ENCODE assay signal across 8 cellular contexts in the genomic region with DNA sequence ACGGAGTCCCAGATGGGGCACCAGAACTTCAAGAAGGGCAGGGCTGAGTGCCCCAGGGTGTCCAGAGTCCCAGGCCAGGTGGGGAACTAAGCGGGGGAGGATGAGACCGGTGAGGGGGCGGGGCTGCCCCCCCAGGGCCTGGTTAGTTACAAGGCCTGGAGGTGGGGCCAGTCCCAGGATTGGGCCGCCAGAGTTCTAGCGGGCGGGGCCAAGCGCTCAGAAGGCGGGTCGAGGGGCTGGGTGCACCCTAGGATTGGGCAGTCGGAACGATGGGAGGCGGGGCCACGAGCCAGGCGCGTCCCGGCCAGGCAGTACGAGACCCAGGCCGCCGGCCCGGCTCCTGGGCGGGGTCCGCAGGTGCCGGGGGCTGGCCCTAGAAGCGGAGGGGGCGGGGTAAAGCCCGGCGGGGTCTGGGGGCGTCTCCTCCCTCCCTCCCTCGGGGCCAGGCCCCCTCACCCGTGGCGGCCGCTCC. TPM values are rescaled to one million over a fixed set of nuclear protein-coding genes. Genes with fewer than 3 reads are reported as not detected.
DNase-seq lines count a peak whose midpoint lies in the region; ATAC-seq and TF ChIP-seq lines count a peak whose summit lies in the region.

No MANE protein-coding gene starts in this region.

- H4K20me1 ChIP-seq in GM23248 (ENCODE audit: insufficient read depth), result no peaks in the 10 kb centered on the region

- WGBS in GM23248 (ENCODE audit: low coverage in 1 of 2, low lambda C conversion rate in 2 of 2, missing lambda C conversion rate in 2 of 2), 2 experiments, result 0 to 3% methylated on average over 3 to 29 of the region's 33 CpGs

- H3F3A ChIP-seq in GM23248 (ENCODE audit: insufficient read depth), result no peaks in the 10 kb centered on the region

- no peaks in the 10 kb centered on the region for H3K9me2 ChIP-seq in GM23248 (ENCODE audit: insufficient read depth)

- CTCF ChIA-PET in naive thymus-derived CD4-positive, alpha-beta T cell (lab: Charles Lee), result no interaction called here

- H3K36me3 Mint-ChIP-seq in activated T-helper 1 cell treated with anti-CD3 and anti-CD28 coated beads, Interleukin-12 subunit alpha, Interleukin-12 subunit beta, Interleukin-2, Interleukin-4 antibody, amounts not matched to agents 30 ng/mL and 10 ng/mL and 1 ng/mL, durations not matched to agents 14 hours and 24 hours and 36 hours (ENCODE audit: low read depth), result peaks cover 6% of the 10 kb centered on the region
- peaks cover 0 to 7% (median 4%) of the 10 kb centered on the region in 5 donors for H3K36me3 Mint-ChIP-seq in naive thymus-derived CD4-positive, alpha-beta T cell
- H3K36me3 Mint-ChIP-seq in stimulated activated memory B cell treated with anti-CD40 and anti-IgM and Interleukin-4, amounts not matched to agents 10 μg/mL and 1 μg/mL and 100 μg/mL, for 72 hours, result peaks cover 16% of the 10 kb centered on the region

- peak overlapping the region; percentile 84 for H2AFZ ChIP-seq in GM23248

- H3K27ac ChIP-seq in GM23248 (peak overlapping the region; percentile 68), KOPT-K1 (ENCODE audit: low read depth, low read length, poor library complexity, severe bottlenecking) (peak overlapping the region; percentile 82), Peyer's patch (peak overlapping the region; percentile 93 to 99 (median 96))
- H3K27ac ChIP-seq in naive thymus-derived CD4-positive, alpha-beta T cell (ENCODE audit: low read depth, low read length), result peak overlapping the region; percentile 98

- H3K36me3 ChIP-seq in GM23248 (ENCODE audit: low read depth) (no peaks in the 10 kb centered on the region), KOPT-K1 (ENCODE audit: insufficient read depth, low read length) (no peaks in the 10 kb centered on the region), Peyer's patch (no peaks in the 10 kb centered on the region)
- H3K36me3 ChIP-seq in naive thymus-derived CD4-positive, alpha-beta T cell (ENCODE audit: control insufficient read depth in 2 of 3, insufficient read depth in 3 of 3, low read length in 3 of 3), result peaks cover 0 to 6% (median 0%) of the 10 kb centered on the region in 3 experiments

- H3K9me3 Mint-ChIP-seq in activated T-helper 1 cell treated with anti-CD3 and anti-CD28 coated beads, Interleukin-12 subunit alpha, Interleukin-12 subunit beta, Interleukin-2, Interleukin-4 antibody, amounts not matched to agents 30 ng/mL and 10 ng/mL and 1 ng/mL, durations not matched to agents 14 hours and 24 hours and 36 hours, result no peaks in the 10 kb centered on the region
- peaks cover 0 to 4% (median 0%) of the 10 kb centered on the region in 11 donors for H3K9me3 Mint-ChIP-seq in naive thymus-derived CD4-positive, alpha-beta T cell
- H3K9me3 Mint-ChIP-seq in stimulated activated memory B cell treated with anti-CD40 and anti-IgM and Interleukin-4, amounts not matched to agents 10 μg/mL and 1 μg/mL and 100 μg/mL, for 72 hours, result no peaks in the 10 kb centered on the region

- H3K79me2 ChIP-seq in GM23248 (ENCODE audit: insufficient read depth), result no peaks in the 10 kb centered on the region; the same call in 1 of the 2 replicates

- H3K4me1 Mint-ChIP-seq in activated T-helper 1 cell treated with anti-CD3 and anti-CD28 coated beads, Interleukin-12 subunit alpha, Interleukin-12 subunit beta, Interleukin-2, Interleukin-4 antibody, amounts not matched to agents 30 ng/mL and 10 ng/mL and 1 ng/mL, durations not matched to agents 14 hours and 24 hours and 36 hours (ENCODE audit: low read depth), result peaks cover 13% of the 10 kb centered on the region
- H3K4me1 Mint-ChIP-seq in naive thymus-derived CD4-positive, alpha-beta T cell, result peaks cover 11 to 19% (median 15%) of the 10 kb centered on the region in 7 donors
- H3K4me1 Mint-ChIP-seq in stimulated activated memory B cell treated with anti-CD40 and anti-IgM and Interleukin-4, amounts not matched to agents 10 μg/mL and 1 μg/mL and 100 μg/mL, for 72 hours, result peaks cover 44% of the 10 kb centered on the region

- peak overlapping the region; percentile 84 for H3K27ac Mint-ChIP-seq in activated T-helper 1 cell treated with anti-CD3 and anti-CD28 coated beads, Interleukin-12 subunit alpha, Interleukin-12 subunit beta, Interleukin-2, Interleukin-4 antibody, amounts not matched to agents 30 ng/mL and 10 ng/mL and 1 ng/mL, durations not matched to agents 14 hours and 24 hours and 36 hours
- H3K27ac Mint-ChIP-seq in naive thymus-derived CD4-positive, alpha-beta T cell, result peak overlapping the region; percentile 83 to 94 (median 87)
- peak overlapping the region; percentile 91 for H3K27ac Mint-ChIP-seq in stimulated activated memory B cell treated with anti-CD40 and anti-IgM and Interleukin-4, amounts not matched to agents 10 μg/mL and 1 μg/mL and 100 μg/mL, for 72 hours

- H3K4me1 ChIP-seq in GM23248 (ENCODE audit: insufficient read depth) (0 out of 2 replicates have a peak, but pooled peaks cover 4% of the 10 kb centered on the region), Peyer's patch (peaks cover 0 to 8% (median 0%) of the 10 kb centered on the region in 4 donors)
- peaks cover 8 to 12% of the 10 kb centered on the region in 2 donors for H3K4me1 ChIP-seq in naive thymus-derived CD4-positive, alpha-beta T cell (ENCODE audit: control insufficient read depth in 2 of 2, insufficient read depth in 2 of 2, low read length in 2 of 2)

- H3K4me2 ChIP-seq in GM23248 (ENCODE audit: unreplicated experiment), result peak overlapping the region; percentile 83

- no peaks in the 10 kb centered on the region for H3K27me3 Mint-ChIP-seq in activated T-helper 1 cell treated with anti-CD3 and anti-CD28 coated beads, Interleukin-12 subunit alpha, Interleukin-12 subunit beta, Interleukin-2, Interleukin-4 antibody, amounts not matched to agents 30 ng/mL and 10 ng/mL and 1 ng/mL, durations not matched to agents 14 hours and 24 hours and 36 hours (ENCODE audit: insufficient read depth)
- H3K27me3 Mint-ChIP-seq in naive thymus-derived CD4-positive, alpha-beta T cell, result peaks cover 0 to 3% (median 0%) of the 10 kb centered on the region in 5 donors
- no peaks in the 10 kb centered on the region for H3K27me3 Mint-ChIP-seq in stimulated activated memory B cell treated with anti-CD40 and anti-IgM and Interleukin-4, amounts not matched to agents 10 μg/mL and 1 μg/mL and 100 μg/mL, for 72 hours

- peak overlapping the region; percentile 88 for H3K9ac ChIP-seq in GM23248

- H3K27me3 ChIP-seq in GM23248 (replicated peaks; ENCODE audit: insufficient read depth) (no peaks in the 10 kb centered on the region), Peyer's patch (no peaks in the 10 kb centered on the region)
- H3K27me3 ChIP-seq in naive thymus-derived CD4-positive, alpha-beta T cell (ENCODE audit: control insufficient read depth in 2 of 2, insufficient read depth in 2 of 2, low read length in 2 of 2), result no peaks in the 10 kb centered on the region

- DNase-seq in DMS79 (lab: John Stamatoyannopoulos, UW) (peak; percentile 94), GM23248 (peak; percentile 97), Peyer's patch (peak; percentile 97 to 99 (median 99)), fibroblast of gingiva (ENCODE audit: low read depth) (peak; percentile 95)
- peak; percentile 97 for DNase-seq in activated T-helper 1 cell treated with anti-CD3 and anti-CD28 coated beads, Interleukin-12 subunit alpha, Interleukin-12 subunit beta, Interleukin-2, Interleukin-4 antibody, amounts not matched to agents 30 ng/mL and 10 ng/mL and 1 ng/mL, durations not matched to agents 14 hours and 24 hours and 36 hours (ENCODE audit: low spot score)
- peak; percentile 92 to 97 (median 94) for DNase-seq in naive thymus-derived CD4-positive, alpha-beta T cell

- peak overlapping the region; percentile 73 for H3K4me3 ChIP-seq in GM23248
- H3K4me3 ChIP-seq in Peyer's patch, result peak overlapping the region; percentile 85 to 100 (median 98)
- peak overlapping the region; percentile 69 for H3K4me3 ChIP-seq in naive thymus-derived CD4-positive, alpha-beta T cell (ENCODE audit: low read length)

- ATAC-seq in naive thymus-derived CD4-positive, alpha-beta T cell, result peak; percentile 96
- ATAC-seq in stimulated activated memory B cell treated with anti-CD40 and anti-IgM and Interleukin-4, amounts not matched to agents 10 μg/mL and 1 μg/mL and 100 μg/mL, for 72 hours, result peak; percentile 97

- POLR2A ChIA-PET in naive thymus-derived CD4-positive, alpha-beta T cell (lab: Charles Lee), result interaction anchor here (0.6 kb wide), 1 partner anchor 24 kb away, joined by 3 read pairs; the partner anchor contains the start of gene ECSIT

- peak overlapping the region; percentile 91 for H3K4me3 Mint-ChIP-seq in activated T-helper 1 cell treated with anti-CD3 and anti-CD28 coated beads, Interleukin-12 subunit alpha, Interleukin-12 subunit beta, Interleukin-2, Interleukin-4 antibody, amounts not matched to agents 30 ng/mL and 10 ng/mL and 1 ng/mL, durations not matched to agents 14 hours and 24 hours and 36 hours
- H3K4me3 Mint-ChIP-seq in naive thymus-derived CD4-positive, alpha-beta T cell, result peak overlapping the region; percentile 83 to 97 (median 88)
- H3K4me3 Mint-ChIP-seq in stimulated activated memory B cell treated with anti-CD40 and anti-IgM and Interleukin-4, amounts not matched to agents 10 μg/mL and 1 μg/mL and 100 μg/mL, for 72 hours, result peak overlapping the region; percentile 95

- intact Hi-C loops in activated T-helper 1 cell treated with anti-CD3 and anti-CD28 coated beads, Interleukin-12 subunit alpha, Interleukin-12 subunit beta, Interleukin-2, Interleukin-4 antibody, amounts not matched to agents 30 ng/mL and 10 ng/mL and 1 ng/mL, durations not matched to agents 14 hours and 24 hours and 36 hours (cut with micrococcal nuclease), result loop anchor here (1.0 to 2.0 kb wide), 9 partner anchors 23 to 1191 kb away; partner anchors contain the start of genes ECSIT, ELOF1, FBXW9 and ODAD3
- intact Hi-C loops in naive thymus-derived CD4-positive, alpha-beta T cell (cut with micrococcal nuclease), result loop anchor here (1.0 to 10.0 kb wide), 19 partner anchors 23 to 1713 kb away; partner anchors contain the start of genes ECSIT (in 2 of the 2), ELOF1 (in 2 of the 2), ZNF627 (in 2 of the 2) and CALR (in 1 of the 2)

- no peak for TF ChIP-seq CTCF in Peyer's patch (IDR thresholded peaks at IDR 0.05)

- H3K9me3 ChIP-seq in GM23248 (ENCODE audit: low read depth) (no peaks in the 10 kb centered on the region), KOPT-K1 (ENCODE audit: insufficient read depth, low read length, poor library complexity, severe bottlenecking) (no peaks in the 10 kb centered on the region), Peyer's patch (no peaks in the 10 kb centered on the region)
- H3K9me3 ChIP-seq in naive thymus-derived CD4-positive, alpha-beta T cell (ENCODE audit: control insufficient read depth in 2 of 3, low read length in 3 of 3), result no peaks in the 10 kb centered on the region

- in situ Hi-C loops in GM23248 (cut with MboI), result no loop called here

- TF ChIP-seq POLR2A in Peyer's patch (IDR thresholded peaks at IDR 0.05), result no peak

RNA-seq across cellular contexts. Expression of gene ZNF653, which starts 0.6 kb away (rescaled TPM):
- total RNA-seq in GM23248 (2014; rRNA removed; shearing (Covaris generic)), result 3.9 and 4.6 TPM in 2 replicates
- polyA plus RNA-seq in GM23248 (2016; fragmentation: Nextera tagmentation; extraction: Ambion mirVana), result 1.4 and 2.2 TPM in 2 replicates
- 10 to 100 TPM in 3 of 4 donors, 1 to 10 TPM in 1; 8.6 to 33.7 (median 23.3) TPM for total RNA-seq in Peyer's patch
- total RNA-seq in activated T-helper 1 cell treated with anti-CD3 and anti-CD28 coated beads, Interleukin-12 subunit alpha, Interleukin-12 subunit beta, Interleukin-2, Interleukin-4 antibody, amounts not matched to agents 30 ng/mL and 10 ng/mL and 1 ng/mL, durations not matched to agents 14 hours and 24 hours and 36 hours, result 19.9 and 23.1 TPM in 2 replicates
- total RNA-seq in naive thymus-derived CD4-positive, alpha-beta T cell, result 10 to 100 TPM; 10.0 to 23.9 (median 22.0) TPM
- 1 to 10 TPM; 1.7 to 4.6 TPM for polyA plus RNA-seq in naive thymus-derived CD4-positive, alpha-beta T cell

RNA-seq across cellular contexts. Expression of gene ECSIT, which starts 23.9 kb away (rescaled TPM):
- 28.0 and 35.2 TPM in 2 replicates for total RNA-seq in GM23248 (2014; rRNA removed; shearing (Covaris generic))
- 17.1 and 20.5 TPM in 2 replicates for polyA plus RNA-seq in GM23248 (2016; fragmentation: Nextera tagmentation; extraction: Ambion mirVana)
- 10 to 100 TPM; 50.1 to 94.0 (median 70.4) TPM for total RNA-seq in Peyer's patch
- total RNA-seq in activated T-helper 1 cell treated with anti-CD3 and anti-CD28 coated beads, Interleukin-12 subunit alpha, Interleukin-12 subunit beta, Interleukin-2, Interleukin-4 antibody, amounts not matched to agents 30 ng/mL and 10 ng/mL and 1 ng/mL, durations not matched to agents 14 hours and 24 hours and 36 hours, result 37.3 and 38.8 TPM in 2 replicates
- 10 to 100 TPM; 25.8 to 50.3 (median 32.5) TPM for total RNA-seq in naive thymus-derived CD4-positive, alpha-beta T cell
- 10 to 100 TPM; 36.0 to 46.2 TPM for polyA plus RNA-seq in naive thymus-derived CD4-positive, alpha-beta T cell

RNA-seq across cellular contexts. Expression of gene ELAVL3, which starts 24.2 kb away (rescaled TPM):
- total RNA-seq in GM23248 (2014; rRNA removed; shearing (Covaris generic)), result not detected in 2 replicates
- not detected in 2 replicates for polyA plus RNA-seq in GM23248 (2016; fragmentation: Nextera tagmentation; extraction: Ambion mirVana)
- total RNA-seq in Peyer's patch, result under 1 TPM in 1 of 4 donors, not detected in 3; 0.95 TPM
- 0.34 TPM in 1 of 2 replicates, not detected in the other for total RNA-seq in activated T-helper 1 cell treated with anti-CD3 and anti-CD28 coated beads, Interleukin-12 subunit alpha, Interleukin-12 subunit beta, Interleukin-2, Interleukin-4 antibody, amounts not matched to agents 30 ng/mL and 10 ng/mL and 1 ng/mL, durations not matched to agents 14 hours and 24 hours and 36 hours
- under 1 TPM in 1 of 5 experiments, not detected in 4; 0.19 TPM for total RNA-seq in naive thymus-derived CD4-positive, alpha-beta T cell
- not detected for polyA plus RNA-seq in naive thymus-derived CD4-positive, alpha-beta T cell

RNA-seq across cellular contexts. Expression of gene CNN1, which starts 33.6 kb away (rescaled TPM):
- 44.5 and 47.4 TPM in 2 replicates for total RNA-seq in GM23248 (2014; rRNA removed; shearing (Covaris generic))
- 27.1 and 30.0 TPM in 2 replicates for polyA plus RNA-seq in GM23248 (2016; fragmentation: Nextera tagmentation; extraction: Ambion mirVana)
- total RNA-seq in Peyer's patch, result 10 to 100 TPM; 21.2 to 88.2 (median 25.7) TPM
- not detected in 2 replicates for total RNA-seq in activated T-helper 1 cell treated with anti-CD3 and anti-CD28 coated beads, Interleukin-12 subunit alpha, Interleukin-12 subunit beta, Interleukin-2, Interleukin-4 antibody, amounts not matched to agents 30 ng/mL and 10 ng/mL and 1 ng/mL, durations not matched to agents 14 hours and 24 hours and 36 hours
- total RNA-seq in naive thymus-derived CD4-positive, alpha-beta T cell, result not detected
- polyA plus RNA-seq in naive thymus-derived CD4-positive, alpha-beta T cell, result not detected

RNA-seq across cellular contexts. Expression of gene ELOF1, which starts 54.0 kb away (rescaled TPM):
- total RNA-seq in GM23248 (2014; rRNA removed; shearing (Covaris generic)), result 32.4 and 50.6 TPM in 2 replicates
- 71.8 and 72.6 TPM in 2 replicates for polyA plus RNA-seq in GM23248 (2016; fragmentation: Nextera tagmentation; extraction: Ambion mirVana)
- 10 to 100 TPM; 30.5 to 39.2 (median 32.2) TPM for total RNA-seq in Peyer's patch
- 76.7 and 77.6 TPM in 2 replicates for total RNA-seq in activated T-helper 1 cell treated with anti-CD3 and anti-CD28 coated beads, Interleukin-12 subunit alpha, Interleukin-12 subunit beta, Interleukin-2, Interleukin-4 antibody, amounts not matched to agents 30 ng/mL and 10 ng/mL and 1 ng/mL, durations not matched to agents 14 hours and 24 hours and 36 hours
- 10 to 100 TPM; 34.0 to 59.8 (median 41.9) TPM for total RNA-seq in naive thymus-derived CD4-positive, alpha-beta T cell
- 10 to 100 TPM; 80.0 to 95.5 TPM for polyA plus RNA-seq in naive thymus-derived CD4-positive, alpha-beta T cell

Comparison
In these comparisons a context has a peak if more than half of its experiments do, and no peak if none do; other contexts are left out.
1. Peak in every context shown above with its lines: DNase-seq, ATAC-seq, H3K4me3 ChIP-seq and H3K27ac ChIP-seq.